In the genomic region with DNA sequence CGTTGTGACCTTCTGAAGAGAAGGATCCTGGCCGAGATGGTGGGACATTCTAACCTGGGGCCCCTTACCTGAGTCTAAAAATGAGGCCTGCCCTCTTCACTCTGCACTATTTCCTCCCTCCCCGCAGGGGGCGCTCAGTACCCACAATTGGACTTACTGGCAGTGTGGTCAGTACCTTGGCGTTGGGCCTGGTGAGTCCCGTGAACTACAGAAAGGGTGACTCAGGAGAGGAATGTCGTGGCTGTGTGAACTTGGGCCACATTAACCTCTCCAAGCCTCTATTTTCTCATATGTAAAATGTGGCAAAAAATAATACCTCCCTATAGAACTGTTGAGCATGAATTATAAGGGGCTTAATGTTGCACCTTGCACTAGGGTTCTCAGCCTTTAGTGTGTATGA, we compare ENCODE assay signal across 1 cellular context.
TF ChIP-seq lines count a peak whose summit lies in the region.

No MANE protein-coding gene starts in this region.

TF ChIP-seq in K562, 482 proteins besides CTCF, POLR2A, EP300 and RAD21 (continued from another document and continues in another):
- TF ChIP-seq ZNF589 (CRISPR knock-in tag; IDR thresholded peaks at IDR 0.05; ENCODE audit: low read depth) = no peak
- TF ChIP-seq, protein P1, sequence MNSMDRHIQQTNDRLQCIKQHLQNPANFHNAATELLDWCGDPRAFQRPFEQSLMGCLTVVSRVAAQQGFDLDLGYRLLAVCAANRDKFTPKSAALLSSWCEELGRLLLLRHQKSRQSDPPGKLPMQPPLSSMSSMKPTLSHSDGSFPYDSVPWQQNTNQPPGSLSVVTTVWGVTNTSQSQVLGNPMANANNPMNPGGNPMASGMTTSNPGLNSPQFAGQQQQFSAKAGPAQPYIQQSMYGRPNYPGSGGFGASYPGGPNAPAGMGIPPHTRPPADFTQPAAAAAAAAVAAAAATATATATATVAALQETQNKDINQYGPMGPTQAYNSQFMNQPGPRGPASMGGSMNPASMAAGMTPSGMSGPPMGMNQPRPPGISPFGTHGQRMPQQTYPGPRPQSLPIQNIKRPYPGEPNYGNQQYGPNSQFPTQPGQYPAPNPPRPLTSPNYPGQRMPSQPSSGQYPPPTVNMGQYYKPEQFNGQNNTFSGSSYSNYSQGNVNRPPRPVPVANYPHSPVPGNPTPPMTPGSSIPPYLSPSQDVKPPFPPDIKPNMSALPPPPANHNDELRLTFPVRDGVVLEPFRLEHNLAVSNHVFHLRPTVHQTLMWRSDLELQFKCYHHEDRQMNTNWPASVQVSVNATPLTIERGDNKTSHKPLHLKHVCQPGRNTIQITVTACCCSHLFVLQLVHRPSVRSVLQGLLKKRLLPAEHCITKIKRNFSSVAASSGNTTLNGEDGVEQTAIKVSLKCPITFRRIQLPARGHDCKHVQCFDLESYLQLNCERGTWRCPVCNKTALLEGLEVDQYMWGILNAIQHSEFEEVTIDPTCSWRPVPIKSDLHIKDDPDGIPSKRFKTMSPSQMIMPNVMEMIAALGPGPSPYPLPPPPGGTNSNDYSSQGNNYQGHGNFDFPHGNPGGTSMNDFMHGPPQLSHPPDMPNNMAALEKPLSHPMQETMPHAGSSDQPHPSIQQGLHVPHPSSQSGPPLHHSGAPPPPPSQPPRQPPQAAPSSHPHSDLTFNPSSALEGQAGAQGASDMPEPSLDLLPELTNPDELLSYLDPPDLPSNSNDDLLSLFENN (IDR thresholded peaks at IDR 0.05; ENCODE audit: low read depth in 2 of 2, low read length in 2 of 2) = no peak
- TF ChIP-seq, protein P2, sequence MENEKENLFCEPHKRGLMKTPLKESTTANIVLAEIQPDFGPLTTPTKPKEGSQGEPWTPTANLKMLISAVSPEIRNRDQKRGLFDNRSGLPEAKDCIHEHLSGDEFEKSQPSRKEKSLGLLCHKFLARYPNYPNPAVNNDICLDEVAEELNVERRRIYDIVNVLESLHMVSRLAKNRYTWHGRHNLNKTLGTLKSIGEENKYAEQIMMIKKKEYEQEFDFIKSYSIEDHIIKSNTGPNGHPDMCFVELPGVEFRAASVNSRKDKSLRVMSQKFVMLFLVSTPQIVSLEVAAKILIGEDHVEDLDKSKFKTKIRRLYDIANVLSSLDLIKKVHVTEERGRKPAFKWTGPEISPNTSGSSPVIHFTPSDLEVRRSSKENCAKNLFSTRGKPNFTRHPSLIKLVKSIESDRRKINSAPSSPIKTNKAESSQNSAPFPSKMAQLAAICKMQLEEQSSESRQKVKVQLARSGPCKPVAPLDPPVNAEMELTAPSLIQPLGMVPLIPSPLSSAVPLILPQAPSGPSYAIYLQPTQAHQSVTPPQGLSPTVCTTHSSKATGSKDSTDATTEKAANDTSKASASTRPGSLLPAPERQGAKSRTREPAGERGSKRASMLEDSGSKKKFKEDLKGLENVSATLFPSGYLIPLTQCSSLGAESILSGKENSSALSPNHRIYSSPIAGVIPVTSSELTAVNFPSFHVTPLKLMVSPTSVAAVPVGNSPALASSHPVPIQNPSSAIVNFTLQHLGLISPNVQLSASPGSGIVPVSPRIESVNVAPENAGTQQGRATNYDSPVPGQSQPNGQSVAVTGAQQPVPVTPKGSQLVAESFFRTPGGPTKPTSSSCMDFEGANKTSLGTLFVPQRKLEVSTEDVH (IDR thresholded peaks at IDR 0.05; ENCODE audit: low read depth, partially characterized antibody) = no peak
- no peak for TF ChIP-seq ZNF124 (CRISPR knock-in tag; IDR thresholded peaks at IDR 0.05)
- TF ChIP-seq BRD4 (IDR thresholded peaks at IDR 0.05) = no peak
- TF ChIP-seq CCNT2 (IDR thresholded peaks at IDR 0.05; ENCODE audit: borderline replicate concordance, extremely low read depth, insufficient read length, low read depth, low read length) = no peak
- TF ChIP-seq RBM15 (IDR thresholded peaks at IDR 0.05; ENCODE audit: insufficient read depth, low read length) = no peak
- TF ChIP-seq SRSF9 (IDR thresholded peaks at IDR 0.05; ENCODE audit: borderline replicate concordance, low read depth, low read length) = no peak
- no peak for TF ChIP-seq GATAD2B (IDR thresholded peaks at IDR 0.05; ENCODE audit: borderline replicate concordance)
- no peak for TF ChIP-seq ERF (CRISPR knock-in tag; IDR thresholded peaks at IDR 0.05)
- no peak for TF ChIP-seq NEUROD1 (IDR thresholded peaks at IDR 0.05; ENCODE audit: borderline replicate concordance, low read depth, low read length, partially characterized antibody)
- TF ChIP-seq PCBP2 (IDR thresholded peaks at IDR 0.05; ENCODE audit: low read depth, low read length, poor library complexity, severe bottlenecking) = no peak
- TF ChIP-seq, protein P3, sequence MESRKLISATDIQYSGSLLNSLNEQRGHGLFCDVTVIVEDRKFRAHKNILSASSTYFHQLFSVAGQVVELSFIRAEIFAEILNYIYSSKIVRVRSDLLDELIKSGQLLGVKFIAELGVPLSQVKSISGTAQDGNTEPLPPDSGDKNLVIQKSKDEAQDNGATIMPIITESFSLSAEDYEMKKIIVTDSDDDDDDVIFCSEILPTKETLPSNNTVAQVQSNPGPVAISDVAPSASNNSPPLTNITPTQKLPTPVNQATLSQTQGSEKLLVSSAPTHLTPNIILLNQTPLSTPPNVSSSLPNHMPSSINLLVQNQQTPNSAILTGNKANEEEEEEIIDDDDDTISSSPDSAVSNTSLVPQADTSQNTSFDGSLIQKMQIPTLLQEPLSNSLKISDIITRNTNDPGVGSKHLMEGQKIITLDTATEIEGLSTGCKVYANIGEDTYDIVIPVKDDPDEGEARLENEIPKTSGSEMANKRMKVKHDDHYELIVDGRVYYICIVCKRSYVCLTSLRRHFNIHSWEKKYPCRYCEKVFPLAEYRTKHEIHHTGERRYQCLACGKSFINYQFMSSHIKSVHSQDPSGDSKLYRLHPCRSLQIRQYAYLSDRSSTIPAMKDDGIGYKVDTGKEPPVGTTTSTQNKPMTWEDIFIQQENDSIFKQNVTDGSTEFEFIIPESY (CRISPR knock-in tag; IDR thresholded peaks at IDR 0.05) = no peak
- TF ChIP-seq ZNF316 (IDR thresholded peaks at IDR 0.05) = no peak
- TF ChIP-seq, protein P4, sequence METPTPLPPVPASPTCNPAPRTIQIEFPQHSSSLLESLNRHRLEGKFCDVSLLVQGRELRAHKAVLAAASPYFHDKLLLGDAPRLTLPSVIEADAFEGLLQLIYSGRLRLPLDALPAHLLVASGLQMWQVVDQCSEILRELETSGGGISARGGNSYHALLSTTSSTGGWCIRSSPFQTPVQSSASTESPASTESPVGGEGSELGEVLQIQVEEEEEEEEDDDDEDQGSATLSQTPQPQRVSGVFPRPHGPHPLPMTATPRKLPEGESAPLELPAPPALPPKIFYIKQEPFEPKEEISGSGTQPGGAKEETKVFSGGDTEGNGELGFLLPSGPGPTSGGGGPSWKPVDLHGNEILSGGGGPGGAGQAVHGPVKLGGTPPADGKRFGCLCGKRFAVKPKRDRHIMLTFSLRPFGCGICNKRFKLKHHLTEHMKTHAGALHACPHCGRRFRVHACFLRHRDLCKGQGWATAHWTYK (CRISPR knock-in tag; IDR thresholded peaks at IDR 0.05) = no peak
- TF ChIP-seq IRF2 (CRISPR knock-in tag; IDR thresholded peaks at IDR 0.05) = no peak
- TF ChIP-seq, protein P5, sequence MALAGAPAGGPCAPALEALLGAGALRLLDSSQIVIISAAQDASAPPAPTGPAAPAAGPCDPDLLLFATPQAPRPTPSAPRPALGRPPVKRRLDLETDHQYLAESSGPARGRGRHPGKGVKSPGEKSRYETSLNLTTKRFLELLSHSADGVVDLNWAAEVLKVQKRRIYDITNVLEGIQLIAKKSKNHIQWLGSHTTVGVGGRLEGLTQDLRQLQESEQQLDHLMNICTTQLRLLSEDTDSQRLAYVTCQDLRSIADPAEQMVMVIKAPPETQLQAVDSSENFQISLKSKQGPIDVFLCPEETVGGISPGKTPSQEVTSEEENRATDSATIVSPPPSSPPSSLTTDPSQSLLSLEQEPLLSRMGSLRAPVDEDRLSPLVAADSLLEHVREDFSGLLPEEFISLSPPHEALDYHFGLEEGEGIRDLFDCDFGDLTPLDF (CRISPR knock-in tag; IDR thresholded peaks at IDR 0.05) = no peak
- TF ChIP-seq FOSL1 (tag; conservative IDR thresholded peaks at IDR 0.05) = peak; percentile 85
- peak; percentile 1 for TF ChIP-seq FOS (IDR thresholded peaks at IDR 0.05; ENCODE audit: extremely low read depth, insufficient read length)
- TF ChIP-seq ZNF717 (CRISPR knock-in tag; IDR thresholded peaks at IDR 0.05) = no peak
- TF ChIP-seq NFRKB (IDR thresholded peaks at IDR 0.05; ENCODE audit: low read depth) = no peak
- no peak for TF ChIP-seq SMAD3 (CRISPR knock-in tag; conservative IDR thresholded peaks at IDR 0.05)
- no peak for TF ChIP-seq ZNF41 (CRISPR knock-in tag; conservative IDR thresholded peaks at IDR 0.05)
- TF ChIP-seq SP2 (IDR thresholded peaks at IDR 0.05; ENCODE audit: extremely low read depth, low read depth, low read length, poor library complexity, severe bottlenecking) = no peak
- TF ChIP-seq CREBBP (IDR thresholded peaks at IDR 0.05; ENCODE audit: low read depth, low read length) = no peak
- TF ChIP-seq COPS2 (conservative IDR thresholded peaks at IDR 0.05) = no peak
- no peak for TF ChIP-seq HDAC2 (IDR thresholded peaks at IDR 0.05)
- TF ChIP-seq NR1H2 (CRISPR knock-in tag; IDR thresholded peaks at IDR 0.05) = no peak
- no peak for TF ChIP-seq HDAC6 (IDR thresholded peaks at IDR 0.05; ENCODE audit: low read depth, low read length)
- no peak for TF ChIP-seq ARID2 (IDR thresholded peaks at IDR 0.05)
- no peak for TF ChIP-seq DMBX1 (CRISPR knock-in tag; IDR thresholded peaks at IDR 0.05; ENCODE audit: borderline replicate concordance)
- TF ChIP-seq DACH1 (IDR thresholded peaks at IDR 0.05; ENCODE audit: partially characterized antibody) = no peak
- TF ChIP-seq, protein P6, sequence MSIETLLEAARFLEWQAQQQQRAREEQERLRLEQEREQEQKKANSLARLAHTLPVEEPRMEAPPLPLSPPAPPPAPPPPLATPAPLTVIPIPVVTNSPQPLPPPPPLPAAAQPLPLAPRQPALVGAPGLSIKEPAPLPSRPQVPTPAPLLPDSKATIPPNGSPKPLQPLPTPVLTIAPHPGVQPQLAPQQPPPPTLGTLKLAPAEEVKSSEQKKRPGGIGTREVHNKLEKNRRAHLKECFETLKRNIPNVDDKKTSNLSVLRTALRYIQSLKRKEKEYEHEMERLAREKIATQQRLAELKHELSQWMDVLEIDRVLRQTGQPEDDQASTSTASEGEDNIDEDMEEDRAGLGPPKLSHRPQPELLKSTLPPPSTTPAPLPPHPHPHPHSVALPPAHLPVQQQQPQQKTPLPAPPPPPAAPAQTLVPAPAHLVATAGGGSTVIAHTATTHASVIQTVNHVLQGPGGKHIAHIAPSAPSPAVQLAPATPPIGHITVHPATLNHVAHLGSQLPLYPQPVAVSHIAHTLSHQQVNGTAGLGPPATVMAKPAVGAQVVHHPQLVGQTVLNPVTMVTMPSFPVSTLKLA (conservative IDR thresholded peaks at IDR 0.05) = no peak; a peak in 2 of 4 replicates
- no peak for TF ChIP-seq ETV6 (IDR thresholded peaks at IDR 0.05; ENCODE audit: borderline replicate concordance in 1 of 2, low read depth in 2 of 2, low read length in 1 of 2)
- no peak for TF ChIP-seq ETV6 (CRISPR knock-in tag; IDR thresholded peaks at IDR 0.05; ENCODE audit: borderline replicate concordance)
- no peak for TF ChIP-seq NR2C2 (CRISPR knock-in tag; IDR thresholded peaks at IDR 0.05)
- peak; percentile 59; the same call in 1 of the 2 replicates for TF ChIP-seq NR2C2 (tag; IDR thresholded peaks at IDR 0.05)
- no peak for TF ChIP-seq HMG20A (CRISPR knock-in tag; conservative IDR thresholded peaks at IDR 0.05)
- TF ChIP-seq TEAD2 (tag; IDR thresholded peaks at IDR 0.05) = peak; percentile 66; the same call in 1 of the 2 replicates
- TF ChIP-seq, protein P7, sequence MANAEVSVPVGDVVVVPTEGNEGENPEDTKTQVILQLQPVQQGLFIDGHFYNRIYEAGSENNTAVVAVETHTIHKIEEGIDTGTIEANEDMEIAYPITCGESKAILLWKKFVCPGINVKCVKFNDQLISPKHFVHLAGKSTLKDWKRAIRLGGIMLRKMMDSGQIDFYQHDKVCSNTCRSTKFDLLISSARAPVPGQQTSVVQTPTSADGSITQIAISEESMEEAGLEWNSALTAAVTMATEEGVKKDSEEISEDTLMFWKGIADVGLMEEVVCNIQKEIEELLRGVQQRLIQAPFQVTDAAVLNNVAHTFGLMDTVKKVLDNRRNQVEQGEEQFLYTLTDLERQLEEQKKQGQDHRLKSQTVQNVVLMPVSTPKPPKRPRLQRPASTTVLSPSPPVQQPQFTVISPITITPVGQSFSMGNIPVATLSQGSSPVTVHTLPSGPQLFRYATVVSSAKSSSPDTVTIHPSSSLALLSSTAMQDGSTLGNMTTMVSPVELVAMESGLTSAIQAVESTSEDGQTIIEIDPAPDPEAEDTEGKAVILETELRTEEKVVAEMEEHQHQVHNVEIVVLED (CRISPR knock-in tag; IDR thresholded peaks at IDR 0.05) = no peak
- no peak for TF ChIP-seq TAF7 (tag; IDR thresholded peaks at IDR 0.05)
- TF ChIP-seq SAFB (IDR thresholded peaks at IDR 0.05; ENCODE audit: borderline replicate concordance, low read depth, low read length) = no peak
- 0 out of 2 replicates have a peak, but pooled peaks have one; percentile 11 for TF ChIP-seq CXXC5 (CRISPR knock-in tag; IDR thresholded peaks at IDR 0.05)
- peak in 1 of 2 experiments; percentile 29; a peak in 1 of 4 replicates for TF ChIP-seq NRF1 (conservative IDR thresholded peaks at IDR 0.05 in 1 of 2, IDR thresholded peaks at IDR 0.05 in 1 of 2)
- TF ChIP-seq, protein P8, sequence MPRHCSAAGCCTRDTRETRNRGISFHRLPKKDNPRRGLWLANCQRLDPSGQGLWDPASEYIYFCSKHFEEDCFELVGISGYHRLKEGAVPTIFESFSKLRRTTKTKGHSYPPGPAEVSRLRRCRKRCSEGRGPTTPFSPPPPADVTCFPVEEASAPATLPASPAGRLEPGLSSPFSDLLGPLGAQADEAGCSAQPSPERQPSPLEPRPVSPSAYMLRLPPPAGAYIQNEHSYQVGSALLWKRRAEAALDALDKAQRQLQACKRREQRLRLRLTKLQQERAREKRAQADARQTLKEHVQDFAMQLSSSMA (CRISPR knock-in tag; IDR thresholded peaks at IDR 0.05) = no peak
- no peak for TF ChIP-seq GABPB2 (CRISPR knock-in tag; conservative IDR thresholded peaks at IDR 0.05)
- no peak for TF ChIP-seq ZNF551 (CRISPR knock-in tag; IDR thresholded peaks at IDR 0.05)
- peak; percentile 86; the same call in 1 of the 2 replicates for TF ChIP-seq XRCC5 (IDR thresholded peaks at IDR 0.05; ENCODE audit: low read depth, low read length)
- TF ChIP-seq PHF8 (IDR thresholded peaks at IDR 0.05; ENCODE audit: borderline replicate concordance, low read length) = no peak
- TF ChIP-seq, protein P9, sequence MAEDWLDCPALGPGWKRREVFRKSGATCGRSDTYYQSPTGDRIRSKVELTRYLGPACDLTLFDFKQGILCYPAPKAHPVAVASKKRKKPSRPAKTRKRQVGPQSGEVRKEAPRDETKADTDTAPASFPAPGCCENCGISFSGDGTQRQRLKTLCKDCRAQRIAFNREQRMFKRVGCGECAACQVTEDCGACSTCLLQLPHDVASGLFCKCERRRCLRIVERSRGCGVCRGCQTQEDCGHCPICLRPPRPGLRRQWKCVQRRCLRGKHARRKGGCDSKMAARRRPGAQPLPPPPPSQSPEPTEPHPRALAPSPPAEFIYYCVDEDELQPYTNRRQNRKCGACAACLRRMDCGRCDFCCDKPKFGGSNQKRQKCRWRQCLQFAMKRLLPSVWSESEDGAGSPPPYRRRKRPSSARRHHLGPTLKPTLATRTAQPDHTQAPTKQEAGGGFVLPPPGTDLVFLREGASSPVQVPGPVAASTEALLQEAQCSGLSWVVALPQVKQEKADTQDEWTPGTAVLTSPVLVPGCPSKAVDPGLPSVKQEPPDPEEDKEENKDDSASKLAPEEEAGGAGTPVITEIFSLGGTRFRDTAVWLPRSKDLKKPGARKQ (CRISPR knock-in tag; IDR thresholded peaks at IDR 0.05) = no peak
- no peak for TF ChIP-seq ZNF121 (CRISPR knock-in tag; conservative IDR thresholded peaks at IDR 0.05)
- TF ChIP-seq ZNF445 (CRISPR knock-in tag; IDR thresholded peaks at IDR 0.05; ENCODE audit: low read depth) = no peak
